Comparison of ENCODE assay signal across 10 cellular contexts in genomic region chr1:8370928-8371327, GRCh38. TPM values are rescaled to one million over a fixed set of nuclear protein-coding genes. Genes with fewer than 3 reads are reported as not detected.
A peak's percentile ranks its signal among the peaks of the same experiment; 100 is the strongest.
DNase-seq lines count a peak whose midpoint lies in the region; ATAC-seq and TF ChIP-seq lines count a peak whose summit lies in the region.
"Had no signal": no experiment of that assay in that cellular context is flagged by ENCODE, and none has a peak within 500 bp of the region (broad histone marks: within the 10 kb centered on the region; RNA-seq: fewer than 3 reads in every experiment).

No MANE protein-coding gene starts in this region.

- H3K36me3 ChIP-seq in breast epithelium (no peaks in the 10 kb centered on the region), endodermal cell (ENCODE audit: control insufficient read depth, insufficient read depth, low read length) (peaks cover 42% of the 10 kb centered on the region), muscle layer of colon (ENCODE audit: insufficient read depth, low read length) (peaks cover 8% of the 10 kb centered on the region), vagina (no peaks in the 10 kb centered on the region)

- H3K9me3 Mint-ChIP-seq in MCF 10A (ENCODE audit: unreplicated experiment), result no peaks in the 10 kb centered on the region
- H3K9me3 Mint-ChIP-seq in endodermal cell, result no peaks in the 10 kb centered on the region

- intact Hi-C loops in breast epithelium (cut with DNase I; ENCODE audit: low total_unique reads), result no loop called here
- intact Hi-C loops in MCF 10A (cut with micrococcal nuclease), result no loop called here
- intact Hi-C loops in vagina (cut with DNase I), result loop anchor here (5.0 kb wide), 1 partner anchor 36 kb away; no protein-coding TSS in a partner anchor

- H3K9ac ChIP-seq in endodermal cell (ENCODE audit: extremely low read depth, low read length, poor library complexity, severe bottlenecking) (no peak overlapping the region), muscle layer of colon (ENCODE audit: low read length) (peak overlapping the region; percentile 63)

- WGBS in endodermal cell (ENCODE audit: insufficient coverage in 1 of 2, insufficient read length in 1 of 2), 2 experiments, result 80 to 97% methylated on average over 4 to 5 of the region's 5 CpGs

- BruUV-seq in MCF 10A (replicated peaks; lab: Mats Ljungman, UMichigan), result no TSS peak

- H3K4me1 ChIP-seq in breast epithelium (peaks cover 7 to 39% of the 10 kb centered on the region in 2 donors), endodermal cell (ENCODE audit: control insufficient read depth, insufficient read depth, low read length) (peaks cover 6% of the 10 kb centered on the region), muscle layer of colon (ENCODE audit: insufficient read depth, low read length) (peaks cover 89% of the 10 kb centered on the region), vagina (peaks cover 67% of the 10 kb centered on the region)

- TF ChIP-seq CTCF in breast epithelium (IDR thresholded peaks at IDR 0.05) (no peak), MCF 10A (IDR thresholded peaks at IDR 0.05; ENCODE audit: unreplicated experiment) (no peak), endodermal cell (conservative IDR thresholded peaks at IDR 0.05) (no peak), vagina (IDR thresholded peaks at IDR 0.05) (no peak)

- H3K9me3 ChIP-seq in breast epithelium (no peaks in the 10 kb centered on the region), endodermal cell (ENCODE audit: control insufficient read depth, low read length) (no peaks in the 10 kb centered on the region), muscle layer of colon (ENCODE audit: low read length) (no peaks in the 10 kb centered on the region), vagina (no peaks in the 10 kb centered on the region)

- H3K27ac ChIP-seq in breast epithelium (peak overlapping the region; percentile 44 to 87), endodermal cell (ENCODE audit: low read depth, low read length) (peak overlapping the region; percentile 64), muscle layer of colon (ENCODE audit: low read depth, low read length) (peak overlapping the region; percentile 75), vagina (peak overlapping the region; percentile 82)

- H3K27ac Mint-ChIP-seq in MCF 10A (ENCODE audit: low read depth, unreplicated experiment) (no peak overlapping the region), endodermal cell (no peak overlapping the region)

- H3K4me1 Mint-ChIP-seq in MCF 10A (ENCODE audit: insufficient read depth, unreplicated experiment) (peaks cover 17% of the 10 kb centered on the region), endodermal cell (peaks cover 50% of the 10 kb centered on the region)

- CTCF ChIA-PET in MCF 10A (lab: Yijun Ruan, JAX), result interaction anchor here (0.7 kb wide), 1 partner anchor 12 kb away, joined by 3 read pairs; no protein-coding TSS in a partner anchor

- H3K4me3 Mint-ChIP-seq in MCF 10A (ENCODE audit: unreplicated experiment), result no peak overlapping the region
- no peak overlapping the region for H3K4me3 Mint-ChIP-seq in endodermal cell

- POLR2A ChIA-PET in MCF 10A (lab: Yijun Ruan, JAX), result interaction anchor here (0.6 kb wide), 1 partner anchor 1004 kb away, joined by 3 read pairs; no protein-coding TSS in a partner anchor

- H3K27me3 ChIP-seq in breast epithelium (no peaks in the 10 kb centered on the region), endodermal cell (ENCODE audit: control insufficient read depth, insufficient read depth, low read length, poor library complexity, severe bottlenecking) (no peaks in the 10 kb centered on the region), muscle layer of colon (ENCODE audit: control insufficient read depth in 1 of 2, insufficient read depth in 2 of 2, low read length in 2 of 2) (no peaks in the 10 kb centered on the region), vagina (no peaks in the 10 kb centered on the region)

- DNase-seq in breast epithelium (ENCODE audit: low spot score in 2 of 2) (peak in 1 of 2 donors; percentile 39), MCF 10A (ENCODE audit: unreplicated experiment) (no peak), endodermal cell (no peak), vagina (ENCODE audit: extremely low spot score in 2 of 2) (no peak), OCI-M2 (lab: John Stamatoyannopoulos, UW; ENCODE audit: unreplicated experiment) (no peak), GDM1 (lab: John Stamatoyannopoulos, UW) (no peak)
- DNase-seq: AML-193, NCI-H2171 had no signal

- H3K27me3 Mint-ChIP-seq in MCF 10A (ENCODE audit: insufficient read depth, unreplicated experiment) (no peaks in the 10 kb centered on the region), endodermal cell (ENCODE audit: insufficient read depth) (no peaks in the 10 kb centered on the region)

- peak overlapping the region in 1 of 3 donors; percentile 21 for H3K4me3 ChIP-seq in breast epithelium
- H3K4me3 ChIP-seq in endodermal cell (ENCODE audit: low read length), result no peak overlapping the region
- peak overlapping the region in 1 of 2 donors; percentile 28 for H3K4me3 ChIP-seq in muscle layer of colon (ENCODE audit: low read depth in 1 of 2, low read length in 2 of 2)
- no peak overlapping the region for H3K4me3 ChIP-seq in vagina

- TF ChIP-seq POLR2A in breast epithelium (IDR thresholded peaks at IDR 0.05) (no peak), vagina (IDR thresholded peaks at IDR 0.05) (no peak)

- peaks cover 15% of the 10 kb centered on the region for H3K36me3 Mint-ChIP-seq in MCF 10A (ENCODE audit: insufficient read depth, unreplicated experiment)
- peaks cover 19% of the 10 kb centered on the region for H3K36me3 Mint-ChIP-seq in endodermal cell (ENCODE audit: low read depth)

- ATAC-seq in HG03432 (IDR thresholded peaks at IDR 0.05; ENCODE audit: unreplicated experiment), result no peak

RNA-seq across cellular contexts. Expression of gene SLC45A1, which starts 53.0 kb away (rescaled TPM):
- total RNA-seq in breast epithelium (1 to 10 TPM in 2 of 3 donors, under 1 TPM in 1; 0.73 to 3.6 (median 1.9) TPM), MCF 10A (2022) (0.29 and 0.30 TPM in 2 replicates), endodermal cell (under 1 TPM in 1 of 2 donors, not detected in 1; 0.42 TPM), vagina (13.8 TPM)
- polyA plus RNA-seq in endodermal cell (2013, experiment 1 of 2), result 2.4 TPM
- polyA plus RNA-seq in endodermal cell (2013, experiment 2 of 2), result 2.3 TPM
